In the genomic region with DNA sequence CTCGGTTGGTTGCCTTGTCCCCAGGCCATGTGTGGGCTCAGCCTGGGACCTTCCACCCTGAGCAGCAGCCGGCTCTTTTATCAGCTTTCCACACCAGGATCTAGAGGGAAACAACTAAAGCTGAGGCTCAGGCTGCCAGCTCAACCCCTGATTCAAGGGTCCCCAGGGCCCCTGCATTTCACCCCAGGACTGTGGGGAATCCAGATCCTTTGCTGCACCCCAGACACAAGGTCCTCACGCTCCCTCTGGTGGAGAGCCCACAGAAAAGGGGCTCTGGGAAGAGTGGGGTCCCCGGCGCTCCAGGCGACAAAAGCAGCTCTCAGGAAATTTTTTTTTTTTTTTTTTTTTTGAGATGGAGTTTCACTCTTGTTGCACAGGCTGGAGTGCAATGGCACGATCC, we compare ENCODE assay signal across 10 cellular contexts.
DNase-seq lines count a peak whose midpoint lies in the region; ATAC-seq and TF ChIP-seq lines count a peak whose summit lies in the region.
"Had no signal": no experiment of that assay in that cellular context is flagged by ENCODE, and none has a peak within 500 bp of the region (broad histone marks: within the 10 kb centered on the region; RNA-seq: fewer than 3 reads in every experiment).

No MANE protein-coding gene starts in this region.

- no peak overlapping the region for H3K27ac Mint-ChIP-seq in activated T-cell treated with anti-CD3 and anti-CD28 coated beads, Interleukin-2, amount 50 U/mL, for 24 hours
- no peak overlapping the region for H3K27ac Mint-ChIP-seq in osteocyte (ENCODE audit: unreplicated experiment)

- H3K27me3 Mint-ChIP-seq in activated T-cell treated with anti-CD3 and anti-CD28 coated beads, Interleukin-2, amount 50 U/mL, for 24 hours = no peaks in the 10 kb centered on the region
- no peaks in the 10 kb centered on the region for H3K27me3 Mint-ChIP-seq in osteocyte (ENCODE audit: unreplicated experiment)

- no peak overlapping the region for H3K4me3 Mint-ChIP-seq in activated T-cell treated with anti-CD3 and anti-CD28 coated beads, Interleukin-2, amount 50 U/mL, for 24 hours
- no peak overlapping the region for H3K4me3 Mint-ChIP-seq in osteocyte (ENCODE audit: unreplicated experiment)

- H3K9me3 Mint-ChIP-seq in activated T-cell treated with anti-CD3 and anti-CD28 coated beads, Interleukin-2, amount 50 U/mL, for 24 hours = no peaks in the 10 kb centered on the region
- H3K9me3 Mint-ChIP-seq in osteocyte (ENCODE audit: unreplicated experiment) = no peaks in the 10 kb centered on the region

- DNase-seq in activated T-cell treated with anti-CD3 and anti-CD28 coated beads for 1 hour (ENCODE audit: low read depth) (peak; percentile 15), LHCN-M2 (ENCODE audit: low read depth) (peak; percentile 31), osteocyte (ENCODE audit: extremely low spot score, unreplicated experiment) (no peak), midbrain (lab: John Stamatoyannopoulos, UW) (no peak), SW 1271 (lab: John Stamatoyannopoulos, UW) (no peak)
- no peak for DNase-seq in activated T-cell treated with anti-CD3 and anti-CD28 coated beads, Interleukin-2, amount 50 U/mL, for 24 hours
- peak; percentile 18 for DNase-seq in effector CD4-positive, alpha-beta T cell
- DNase-seq: AML-193, left colon had no signal

- ATAC-seq in GM19455 (IDR thresholded peaks at IDR 0.05; ENCODE audit: unreplicated experiment) = no peak
- ATAC-seq: left colon had no signal

- H3K4me1 Mint-ChIP-seq in activated T-cell treated with anti-CD3 and anti-CD28 coated beads, Interleukin-2, amount 50 U/mL, for 24 hours (ENCODE audit: low read depth) = peaks cover 8% of the 10 kb centered on the region
- H3K4me1 Mint-ChIP-seq in osteocyte (ENCODE audit: unreplicated experiment) = no peaks in the 10 kb centered on the region

- no peaks in the 10 kb centered on the region for H3K36me3 Mint-ChIP-seq in activated T-cell treated with anti-CD3 and anti-CD28 coated beads, Interleukin-2, amount 50 U/mL, for 24 hours (ENCODE audit: low read depth)
- no peaks in the 10 kb centered on the region for H3K36me3 Mint-ChIP-seq in osteocyte (ENCODE audit: unreplicated experiment)

- peak; percentile 47 for TF ChIP-seq CTCF in osteocyte (IDR thresholded peaks at IDR 0.05)

Comparison
In these comparisons a context has a peak if more than half of its experiments do, and no peak if none do; other contexts are left out.
1. DNase-seq: peak in activated T-cell treated with anti-CD3 and anti-CD28 coated beads for 1 hour (single experiment), LHCN-M2 (single experiment) and effector CD4-positive, alpha-beta T cell (single experiment); none in activated T-cell treated with anti-CD3 and anti-CD28 coated beads, Interleukin-2, amount 50 U/mL, for 24 hours (single experiment), osteocyte (single experiment), midbrain (single experiment) and SW 1271 (0 of 2).